1 cellular context compared by ENCODE assay signal in genomic region chr12:122753213-122753571, GRCh38.
TF ChIP-seq lines count a peak whose summit lies in the region.

No MANE protein-coding gene starts in this region.

TF ChIP-seq in endothelial cell of umbilical vein, 7 proteins besides CTCF, POLR2A, EP300 and RAD21:
- no peak for TF ChIP-seq FOS (IDR thresholded peaks at IDR 0.05; ENCODE audit: borderline replicate concordance, insufficient read depth, low read length)
- TF ChIP-seq JUN (IDR thresholded peaks at IDR 0.05; ENCODE audit: borderline replicate concordance, insufficient read depth, insufficient read length, low read depth), result no peak
